8 cellular contexts compared by ENCODE assay signal in genomic region chr3:4978259-4978965, GRCh38. TPM values are rescaled to one million over a fixed set of nuclear protein-coding genes. Genes with fewer than 3 reads are reported as not detected.
DNase-seq lines count a peak whose midpoint lies in the region; ATAC-seq and TF ChIP-seq lines count a peak whose summit lies in the region.

No MANE protein-coding gene starts in this region.

- DNase-seq in HCEC 1CT: peak; percentile 99
- DNase-seq in MM.1S: peak; percentile 85
- DNase-seq in SW 1271 (lab: John Stamatoyannopoulos, UW): peak; percentile 93 to 94
- DNase-seq in right atrium auricular region (ENCODE audit: low spot score): peak; percentile 97
- DNase-seq in psoas muscle: peak; percentile 98
- peak in 1 of 2 donors; percentile 99 for DNase-seq in vagina (ENCODE audit: extremely low spot score in 2 of 2)

- H3K4me1 ChIP-seq in MM.1S (ENCODE audit: low read length) (peaks cover 14% of the 10 kb centered on the region), right atrium auricular region (peaks cover 0 to 44% of the 10 kb centered on the region in 2 donors), psoas muscle (peaks cover 17% of the 10 kb centered on the region), vagina (peaks cover 51% of the 10 kb centered on the region)

- H3K4me2 ChIP-seq in MM.1S (ENCODE audit: low read depth, low read length): peak overlapping the region; percentile 99

- peak overlapping the region; percentile 87 for H2AFZ ChIP-seq in MM.1S (ENCODE audit: low read length)

- WGBS in psoas muscle, 3 donors: 0 to 1% (median 1%) methylated on average over 41 to 70 of the region's 70 CpGs

- TF ChIP-seq POLR2A in vagina (IDR thresholded peaks at IDR 0.05): peak in 1 of 2 donors; percentile 33

- ATAC-seq in psoas muscle: peak; percentile 63 to 75 (median 70)

- H3K4me3 ChIP-seq in GM08714 (ENCODE audit: low read length): peak overlapping the region; percentile 63; the same call in 1 of the 2 replicates
- peak overlapping the region; percentile 78 for H3K4me3 ChIP-seq in MM.1S (ENCODE audit: low read length)
- H3K4me3 ChIP-seq in right atrium auricular region: peak overlapping the region; percentile 87 to 92
- H3K4me3 ChIP-seq in psoas muscle: peak overlapping the region; percentile 99
- peak overlapping the region; percentile 76 to 92 for H3K4me3 ChIP-seq in vagina

- H3K27me3 ChIP-seq in MM.1S (replicated peaks; ENCODE audit: insufficient read depth, low read length) (no peaks in the 10 kb centered on the region), right atrium auricular region (no peaks in the 10 kb centered on the region), psoas muscle (ENCODE audit: insufficient read depth in 3 of 3, low read length in 2 of 3) (no peaks in the 10 kb centered on the region), vagina (no peaks in the 10 kb centered on the region)

- H3K27ac ChIP-seq in MM.1S (ENCODE audit: low read length) (peak overlapping the region; percentile 96), angular gyrus (ENCODE audit: low read depth, low read length) (peak overlapping the region; percentile 97), right atrium auricular region (peak overlapping the region; percentile 96 to 98), psoas muscle (peak overlapping the region; percentile 100), vagina (peak overlapping the region; percentile 98)

- H3K36me3 ChIP-seq in MM.1S (replicated peaks; ENCODE audit: insufficient read depth, low read length): no peaks in the 10 kb centered on the region; the same call in 1 of the 2 replicates
- peaks cover 7% of the 10 kb centered on the region for H3K36me3 ChIP-seq in right atrium auricular region
- peaks cover 0 to 29% of the 10 kb centered on the region in 2 donors for H3K36me3 ChIP-seq in psoas muscle (ENCODE audit: insufficient read depth in 1 of 2, low read depth in 1 of 2)
- H3K36me3 ChIP-seq in vagina: no peaks in the 10 kb centered on the region

- H3K9me3 ChIP-seq in MM.1S (replicated peaks; ENCODE audit: insufficient read depth, low read length) (no peaks in the 10 kb centered on the region), right atrium auricular region (no peaks in the 10 kb centered on the region), psoas muscle (no peaks in the 10 kb centered on the region), vagina (no peaks in the 10 kb centered on the region)

- peak overlapping the region; percentile 83 for H3K9ac ChIP-seq in MM.1S (ENCODE audit: low read length)

- intact Hi-C loops in psoas muscle (cut with DNase I): loop anchor here in 1 of 2 donors (5.0 kb wide), 1 partner anchor 151 kb away; no protein-coding TSS in a partner anchor
- intact Hi-C loops in vagina (cut with DNase I): loop anchor here (2.0 to 5.0 kb wide), 2 partner anchors 48 to 236 kb away; no protein-coding TSS in a partner anchor

- TF ChIP-seq CTCF in MM.1S (IDR thresholded peaks at IDR 0.05; ENCODE audit: low read length) (no peak), right atrium auricular region (IDR thresholded peaks at IDR 0.05) (no peak), psoas muscle (IDR thresholded peaks at IDR 0.05) (no peak), vagina (IDR thresholded peaks at IDR 0.05) (no peak)

- H3F3A ChIP-seq in MM.1S (ENCODE audit: insufficient read depth, low read length): peaks cover 33% of the 10 kb centered on the region

- no peaks in the 10 kb centered on the region for H4K20me1 ChIP-seq in MM.1S (ENCODE audit: insufficient read depth, low read length)

- H3K9me2 ChIP-seq in MM.1S (replicated peaks; ENCODE audit: insufficient read depth, low read length): no peaks in the 10 kb centered on the region

- H3K79me2 ChIP-seq in MM.1S (ENCODE audit: low read length): peaks cover 9% of the 10 kb centered on the region; the same call in 1 of the 2 replicates

RNA-seq across cellular contexts. Expression of gene BHLHE40, which starts 0.8 kb away (rescaled TPM):
- total RNA-seq in right atrium auricular region (10 to 100 TPM; 32.3 to 49.5 TPM), psoas muscle (100 to 1,000 TPM in 1 of 4 donors, 10 to 100 TPM in 3; 22.7 to 143 (median 77.0) TPM), vagina (347 TPM)
- 10 to 100 TPM; 16.7 to 65.1 (median 33.5) TPM for polyA plus RNA-seq in psoas muscle
